In genomic region chr4:147620315-147620714, GRCh38 we compare ENCODE assay signal across 14 cellular contexts. TPM values are rescaled to one million over a fixed set of nuclear protein-coding genes. Genes with fewer than 3 reads are reported as not detected.
DNase-seq lines count a peak whose midpoint lies in the region; ATAC-seq and TF ChIP-seq lines count a peak whose summit lies in the region.
"Had no signal": no experiment of that assay in that cellular context is flagged by ENCODE, and none has a peak within 500 bp of the region (broad histone marks: within the 10 kb centered on the region; RNA-seq: fewer than 3 reads in every experiment).

No MANE protein-coding gene starts in this region.

- POLR2A ChIA-PET in activated CD8-positive, alpha-beta T cell treated with anti-CD3 and anti-CD28 coated beads, Interleukin-2, amount 10 ng/mL, durations not matched to agents 7 days and 5 days (lab: Charles Lee) = no interaction called here

- H3K4me3 ChIP-seq in Karpas-422 (ENCODE audit: low read length) (no peak overlapping the region), mucosa of descending colon (no peak overlapping the region)
- H3K4me3 ChIP-seq: smooth muscle cell, upper lobe of left lung had no signal

- H3K4me1 ChIP-seq in Karpas-422 (ENCODE audit: low read length) (peaks cover 36% of the 10 kb centered on the region), mucosa of descending colon (ENCODE audit: low read depth) (peaks cover 21% of the 10 kb centered on the region)

- H3K4me2 ChIP-seq in Karpas-422 (ENCODE audit: low read depth, low read length, poor library complexity, severe bottlenecking) = peak overlapping the region; percentile 36
- H3K4me2 ChIP-seq: smooth muscle cell had no signal

- H3K9ac ChIP-seq in Karpas-422 (ENCODE audit: low read length) = no peak overlapping the region

- H3K4me1 Mint-ChIP-seq in T-helper 1 cell treated with Interleukin-12 subunit alpha and Interleukin-12 subunit beta and Interleukin-4 antibody, amounts not matched to agents 30 μg/mL and 1 μg/mL, for 36 hours (ENCODE audit: low read depth) = peaks cover 24% of the 10 kb centered on the region
- peaks cover 25% of the 10 kb centered on the region for H3K4me1 Mint-ChIP-seq in activated CD8-positive, alpha-beta T cell treated with anti-CD3 and anti-CD28 coated beads, Interleukin-2, amount 10 ng/mL, durations not matched to agents 7 days and 5 days (ENCODE audit: low read depth)
- peaks cover 38% of the 10 kb centered on the region for H3K4me1 Mint-ChIP-seq in nephron progenitor cell

- peaks cover 5% of the 10 kb centered on the region; the same call in 1 of the 2 replicates for H4K20me1 ChIP-seq in Karpas-422 (ENCODE audit: insufficient read depth, low read depth, low read length)

- H3K36me3 Mint-ChIP-seq in T-helper 1 cell treated with Interleukin-12 subunit alpha and Interleukin-12 subunit beta and Interleukin-4 antibody, amounts not matched to agents 30 μg/mL and 1 μg/mL, for 36 hours (ENCODE audit: low read depth) = peaks cover 30% of the 10 kb centered on the region
- peaks cover 30% of the 10 kb centered on the region for H3K36me3 Mint-ChIP-seq in activated CD8-positive, alpha-beta T cell treated with anti-CD3 and anti-CD28 coated beads, Interleukin-2, amount 10 ng/mL, durations not matched to agents 7 days and 5 days (ENCODE audit: low read depth)
- H3K36me3 Mint-ChIP-seq in nephron progenitor cell (ENCODE audit: low read depth) = peaks cover 43% of the 10 kb centered on the region

- CTCF ChIA-PET in activated CD8-positive, alpha-beta T cell treated with anti-CD3 and anti-CD28 coated beads, Interleukin-2, amount 10 ng/mL, durations not matched to agents 7 days and 5 days (lab: Charles Lee) = interaction anchor here (1.9 kb wide), 1 partner anchor 247 kb away, joined by 7 read pairs; no protein-coding TSS in a partner anchor

- H3K4me3 Mint-ChIP-seq in T-helper 1 cell treated with Interleukin-12 subunit alpha and Interleukin-12 subunit beta and Interleukin-4 antibody, amounts not matched to agents 30 μg/mL and 1 μg/mL, for 36 hours = peak overlapping the region; percentile 9
- peak overlapping the region; percentile 5 for H3K4me3 Mint-ChIP-seq in activated CD8-positive, alpha-beta T cell treated with anti-CD3 and anti-CD28 coated beads, Interleukin-2, amount 10 ng/mL, durations not matched to agents 7 days and 5 days
- peak overlapping the region; percentile 65 for H3K4me3 Mint-ChIP-seq in nephron progenitor cell

- H3K27me3 ChIP-seq in Karpas-422 (ENCODE audit: low read length) = no peaks in the 10 kb centered on the region
- H3K27me3 ChIP-seq: upper lobe of left lung had no signal

- no peak overlapping the region for H3K27ac Mint-ChIP-seq in T-helper 1 cell treated with Interleukin-12 subunit alpha and Interleukin-12 subunit beta and Interleukin-4 antibody, amounts not matched to agents 30 μg/mL and 1 μg/mL, for 36 hours
- H3K27ac Mint-ChIP-seq in activated CD8-positive, alpha-beta T cell treated with anti-CD3 and anti-CD28 coated beads, Interleukin-2, amount 10 ng/mL, durations not matched to agents 7 days and 5 days = no peak overlapping the region
- peak overlapping the region; percentile 3 for H3K27ac Mint-ChIP-seq in nephron progenitor cell

- H2AFZ ChIP-seq in Karpas-422 (ENCODE audit: low read length) = no peak overlapping the region

- intact Hi-C loops in mucosa of descending colon (cut with DNase I, micrococcal nuclease) = no loop called here

- no peaks in the 10 kb centered on the region for H3K9me2 ChIP-seq in Karpas-422 (replicated peaks; ENCODE audit: insufficient read depth, low read length)

- H3K36me3 ChIP-seq in Karpas-422 (ENCODE audit: insufficient read depth, low read length) (peaks cover 27% of the 10 kb centered on the region), mucosa of descending colon (ENCODE audit: low read depth) (peaks cover 4% of the 10 kb centered on the region)

- H3K27me3 Mint-ChIP-seq in T-helper 1 cell treated with Interleukin-12 subunit alpha and Interleukin-12 subunit beta and Interleukin-4 antibody, amounts not matched to agents 30 μg/mL and 1 μg/mL, for 36 hours (ENCODE audit: low read depth) = peaks cover 2% of the 10 kb centered on the region
- no peaks in the 10 kb centered on the region for H3K27me3 Mint-ChIP-seq in activated CD8-positive, alpha-beta T cell treated with anti-CD3 and anti-CD28 coated beads, Interleukin-2, amount 10 ng/mL, durations not matched to agents 7 days and 5 days (ENCODE audit: low read depth)
- H3K27me3 Mint-ChIP-seq in nephron progenitor cell (ENCODE audit: low read depth, poor library complexity) = peaks cover 4% of the 10 kb centered on the region

- peaks cover 75% of the 10 kb centered on the region for H3K79me2 ChIP-seq in Karpas-422 (ENCODE audit: low read length)

- ATAC-seq in activated CD8-positive, alpha-beta T cell treated with anti-CD3 and anti-CD28 coated beads, Interleukin-2, amount 10 ng/mL, durations not matched to agents 7 days and 5 days = no peak
- ATAC-seq in mucosa of descending colon = no peak

- DNase-seq in T-helper 1 cell (no peak), Karpas-422 (no peak), nephron progenitor cell (no peak), islet precursor cell (no peak), mucosa of descending colon (no peak), amygdala (lab: John Stamatoyannopoulos, UW) (no peak)
- DNase-seq in activated CD8-positive, alpha-beta T cell treated with anti-CD3 and anti-CD28 coated beads, Interleukin-2, amount 10 ng/mL, durations not matched to agents 7 days and 5 days = no peak
- DNase-seq: DMS 273 treated with DMSO at 0.1 percent for 48 hours, foreskin melanocyte, NCI-H1694, NCI-H526 treated with DMSO at 0.1 percent for 48 hours, upper lobe of left lung had no signal

- no peak for TF ChIP-seq CTCF in nephron progenitor cell (IDR thresholded peaks at IDR 0.05)
- TF ChIP-seq CTCF in mucosa of descending colon (IDR thresholded peaks at IDR 0.05) = no peak

- H3K27ac ChIP-seq in Karpas-422 (ENCODE audit: low read length) = no peak overlapping the region
- H3K27ac ChIP-seq: upper lobe of left lung had no signal

- no peaks in the 10 kb centered on the region for H3K9me3 Mint-ChIP-seq in T-helper 1 cell treated with Interleukin-12 subunit alpha and Interleukin-12 subunit beta and Interleukin-4 antibody, amounts not matched to agents 30 μg/mL and 1 μg/mL, for 36 hours
- no peaks in the 10 kb centered on the region for H3K9me3 Mint-ChIP-seq in activated CD8-positive, alpha-beta T cell treated with anti-CD3 and anti-CD28 coated beads, Interleukin-2, amount 10 ng/mL, durations not matched to agents 7 days and 5 days (ENCODE audit: insufficient read depth)
- H3K9me3 Mint-ChIP-seq in nephron progenitor cell = no peaks in the 10 kb centered on the region

- H3K9me3 ChIP-seq in Karpas-422 (ENCODE audit: low read length) (no peaks in the 10 kb centered on the region), mucosa of descending colon (no peaks in the 10 kb centered on the region)
- H3K9me3 ChIP-seq: upper lobe of left lung had no signal

RNA-seq across cellular contexts. Expression of gene TMEM184C, which starts 3.1 kb away (rescaled TPM):
- 34.1 and 47.0 TPM in 2 replicates for total RNA-seq in Karpas-422 (2014; rRNA removed; shearing (Covaris generic); ENCODE audit: low replicate concordance)
- 10 to 100 TPM; 18.5 to 20.6 TPM for total RNA-seq in activated CD8-positive, alpha-beta T cell treated with anti-CD3 and anti-CD28 coated beads, Interleukin-2, amount 10 ng/mL, durations not matched to agents 7 days and 5 days
- total RNA-seq in mucosa of descending colon = 10 to 100 TPM; 37.5 to 43.3 (median 37.7) TPM

Comparison
In these comparisons a context has a peak if more than half of its experiments do, and no peak if none do; other contexts are left out.
1. H3K4me3 Mint-ChIP-seq: peak in every context shown above with its lines; median percentile 65 in nephron progenitor cell; 9 in T-helper 1 cell treated with Interleukin-12 subunit alpha and Interleukin-12 subunit beta and Interleukin-4 antibody, amounts not matched to agents 30 μg/mL and 1 μg/mL, for 36 hours; 5 in activated CD8-positive, alpha-beta T cell treated with anti-CD3 and anti-CD28 coated beads, Interleukin-2, amount 10 ng/mL, durations not matched to agents 7 days and 5 days.